In genomic region chr15:37096878-37097568, GRCh38 we compare ENCODE assay signal across 8 cellular contexts. TPM values are rescaled to one million over a fixed set of nuclear protein-coding genes. Genes with fewer than 3 reads are reported as not detected.
A peak's percentile ranks its signal among the peaks of the same experiment; 100 is the strongest.
DNase-seq lines count a peak whose midpoint lies in the region; TF ChIP-seq lines count a peak whose summit lies in the region.

No MANE protein-coding gene starts in this region.

- no peak overlapping the region for H3K9ac ChIP-seq in parathyroid adenoma

- CTCF ChIA-PET in HEK293T (lab: Yijun Ruan, JAX), result interaction anchor here (1.0 kb wide), 1 partner anchor 12 kb away, joined by 3 read pairs; no protein-coding TSS in a partner anchor

- POLR2A ChIA-PET in HEK293T (lab: Yijun Ruan, JAX), result no interaction called here

- peaks cover 64% of the 10 kb centered on the region for H3K36me3 ChIP-seq in DOHH2 (ENCODE audit: control insufficient read depth, low read length)
- H3K36me3 ChIP-seq in esophagus squamous epithelium, result peaks cover 0 to 19% (median 0%) of the 10 kb centered on the region in 3 donors
- no peaks in the 10 kb centered on the region for H3K36me3 ChIP-seq in parathyroid adenoma (ENCODE audit: control insufficient read depth, insufficient read depth, low read length)

- peaks cover 6% of the 10 kb centered on the region; the same call in 1 of the 2 replicates for H4K20me1 ChIP-seq in DOHH2 (ENCODE audit: control insufficient read depth, insufficient read depth, low read depth, low read length)

- WGBS in esophagus squamous epithelium, 2 donors, result 19 to 31% methylated on average over 21 to 22 of the region's 23 CpGs

- H3K4me1 ChIP-seq in DOHH2 (ENCODE audit: control insufficient read depth, low read length), result peaks cover 16% of the 10 kb centered on the region
- H3K4me1 ChIP-seq in esophagus squamous epithelium, result peaks cover 0 to 43% (median 8%) of the 10 kb centered on the region in 3 donors
- no peaks in the 10 kb centered on the region for H3K4me1 ChIP-seq in parathyroid adenoma

- H3K79me2 ChIP-seq in DOHH2 (ENCODE audit: control insufficient read depth, low read length), result peaks cover 66% of the 10 kb centered on the region
- no peaks in the 10 kb centered on the region for H3K79me2 ChIP-seq in parathyroid adenoma

- peak overlapping the region; percentile 81 for H3K4me3 ChIP-seq in DOHH2 (ENCODE audit: low read length)
- H3K4me3 ChIP-seq in esophagus squamous epithelium, result peak overlapping the region; percentile 54 to 79 (median 72)
- no peak overlapping the region for H3K4me3 ChIP-seq in parathyroid adenoma (ENCODE audit: low read depth, low read length)

- no peak for TF ChIP-seq CTCF in DOHH2 (IDR thresholded peaks at IDR 0.05; ENCODE audit: low read depth, low read length, poor library complexity, severe bottlenecking)
- no peak for TF ChIP-seq CTCF in esophagus squamous epithelium (IDR thresholded peaks at IDR 0.05)
- no peak for TF ChIP-seq CTCF in parathyroid adenoma (IDR thresholded peaks at IDR 0.05)

- H3K9me3 ChIP-seq in DOHH2 (ENCODE audit: control insufficient read depth, insufficient read depth, low read length) (no peaks in the 10 kb centered on the region), esophagus squamous epithelium (no peaks in the 10 kb centered on the region), parathyroid adenoma (ENCODE audit: control insufficient read depth, low read length) (no peaks in the 10 kb centered on the region)

- DNase-seq in esophagus squamous epithelium (lab: John Stamatoyannopoulos, UW) (no peak), cerebellar nuclear complex (lab: John Stamatoyannopoulos, UW) (no peak), NCI-H526 treated with DMSO at 0.1 percent for 48 hours (lab: John Stamatoyannopoulos, UW) (no peak), HEK293T (ENCODE audit: extremely low spot score) (no peak)
- no peak for DNase-seq in stimulated activated CD4-positive, alpha-beta T cell treated with anti-CD3 and anti-CD28 coated beads, Interleukin-2, amount 100 ng/mL, for 24 hours

- no peak overlapping the region for H2AFZ ChIP-seq in parathyroid adenoma

- H3K27ac ChIP-seq in DOHH2 (ENCODE audit: low read depth, low read length) (no peak overlapping the region), esophagus squamous epithelium (peak overlapping the region; percentile 65 to 95 (median 92)), parathyroid adenoma (no peak overlapping the region)

- peaks cover 9% of the 10 kb centered on the region for H3F3A ChIP-seq in DOHH2 (ENCODE audit: control insufficient read depth, insufficient read depth)

- TF ChIP-seq POLR2A in esophagus squamous epithelium (IDR thresholded peaks at IDR 0.05), result no peak

- intact Hi-C loops in esophagus squamous epithelium (cut with DNase I), result no loop called here

- no peaks in the 10 kb centered on the region for H3K9me2 ChIP-seq in DOHH2 (replicated peaks; ENCODE audit: control insufficient read depth, low read length)

- peak overlapping the region; percentile 97 for H3K4me2 ChIP-seq in DOHH2 (ENCODE audit: low read length)
- peak overlapping the region; percentile 8 for H3K4me2 ChIP-seq in parathyroid adenoma (ENCODE audit: low read length)

- H3K27me3 ChIP-seq in DOHH2 (ENCODE audit: control insufficient read depth, low read length) (no peaks in the 10 kb centered on the region), esophagus squamous epithelium (peaks cover 0 to 9% (median 0%) of the 10 kb centered on the region in 4 donors), parathyroid adenoma (ENCODE audit: control insufficient read depth, insufficient read depth, low read length) (no peaks in the 10 kb centered on the region)

TF ChIP-seq in PFSK-1, 5 proteins besides CTCF, POLR2A, EP300 and RAD21:
- TF ChIP-seq SIN3A (IDR thresholded peaks at IDR 0.05; ENCODE audit: borderline replicate concordance, insufficient read depth, low read length) (no peak), FOXP2 (optimal IDR thresholded peaks at IDR 0.05; ENCODE audit: borderline replicate concordance, extremely low read depth, extremely low read length, insufficient read depth) (peak; percentile 61)

TF ChIP-seq in HEK293T, 16 proteins besides CTCF, POLR2A, EP300 and RAD21:
- no peak for TF ChIP-seq ARNT (IDR thresholded peaks at IDR 0.05)
- no peak for TF ChIP-seq ELF4 (IDR thresholded peaks at IDR 0.05)
- no peak for TF ChIP-seq CTBP1 (IDR thresholded peaks at IDR 0.05; ENCODE audit: borderline replicate concordance)

RNA-seq across cellular contexts. Expression of gene MEIS2, which starts 3.3 kb away (rescaled TPM):
- polyA plus RNA-seq in PFSK-1 (2012; ENCODE audit: insufficient read length, low read depth), result 45.3 TPM
- total RNA-seq in esophagus squamous epithelium, result 10 to 100 TPM in 2 of 4 donors, 1 to 10 TPM in 2; 6.6 to 26.3 (median 9.9) TPM

Comparison
In these comparisons a context has a peak if more than half of its experiments do, and no peak if none do; other contexts are left out.
1. H3K27ac ChIP-seq: peak in esophagus squamous epithelium (4 of 4); none in DOHH2 (single experiment) and parathyroid adenoma (single experiment).